Comparison of ENCODE assay signal across 8 cellular contexts in genomic region chr4:18075823-18076433, GRCh38. TPM values are rescaled to one million over a fixed set of nuclear protein-coding genes. Genes with fewer than 3 reads are reported as not detected.
DNase-seq lines count a peak whose midpoint lies in the region; ATAC-seq and TF ChIP-seq lines count a peak whose summit lies in the region.

No MANE protein-coding gene starts in this region.

- no peaks in the 10 kb centered on the region for H3K9me3 ChIP-seq in esophagus muscularis mucosa

- in situ Hi-C loops in G401 (cut with HindIII; ENCODE audit: low sequenced_read_pairs): no loop called here

- 59% methylated on average over 8 of the region's 8 CpGs for WGBS in esophagus muscularis mucosa

- intact Hi-C loops in esophagus muscularis mucosa (cut with DNase I): no loop called here

- no peak for TF ChIP-seq EP300 in esophagus muscularis mucosa (IDR thresholded peaks at IDR 0.05)

- peak; percentile 37 for TF ChIP-seq CTCF in HL-60 (IDR thresholded peaks at IDR 0.05; ENCODE audit: insufficient read depth, low read length)
- TF ChIP-seq CTCF in esophagus muscularis mucosa (IDR thresholded peaks at IDR 0.05): peak in 2 of 3 experiments; percentile 8 to 25

- H3K27ac ChIP-seq in HL-60 (replicated peaks): no peak overlapping the region
- no peak overlapping the region for H3K27ac ChIP-seq in esophagus muscularis mucosa (replicated peaks in 1 of 4)

- H3K27me3 ChIP-seq in HL-60 (ENCODE audit: insufficient read depth, poor library complexity, severe bottlenecking): no peaks in the 10 kb centered on the region
- no peaks in the 10 kb centered on the region for H3K27me3 ChIP-seq in esophagus muscularis mucosa

- peaks cover 0 to 5% (median 0%) of the 10 kb centered on the region in 4 donors for H3K4me1 ChIP-seq in esophagus muscularis mucosa

- no peak for DNase-seq in activated CD4-positive, CD25-positive, alpha-beta regulatory T cell treated with anti-CD3 and anti-CD28 coated beads, Interleukin-2, amount 50 U/mL, for 72 hours
- DNase-seq in HL-60 (ENCODE audit: low read depth in 1 of 2, low spot score in 1 of 2): peak; percentile 39 to 70
- peak; percentile 3 for DNase-seq in T-helper 22 cell (ENCODE audit: low read depth)
- DNase-seq in esophagus muscularis mucosa (ENCODE audit: extremely low spot score): no peak
- DNase-seq in stimulated activated CD4-positive, alpha-beta T cell treated with anti-CD3 and anti-CD28 coated beads, Interleukin-12 subunit alpha, Interleukin-12 subunit beta, amount 100 ng/mL, for 4 hours: peak; percentile 2
- no peak for DNase-seq in G401 (ENCODE audit: low spot score)
- DNase-seq in NCI-H2196 treated with DMSO at 0.1 percent for 48 hours (lab: John Stamatoyannopoulos, UW; ENCODE audit: unreplicated experiment): no peak

- H3K4me3 ChIP-seq in HL-60 (replicated peaks; ENCODE audit: insufficient read depth, low read length): no peak overlapping the region
- no peak overlapping the region for H3K4me3 ChIP-seq in esophagus muscularis mucosa

- H3K36me3 ChIP-seq in esophagus muscularis mucosa: no peaks in the 10 kb centered on the region

- no peak for TF ChIP-seq POLR2A in esophagus muscularis mucosa (IDR thresholded peaks at IDR 0.05; ENCODE audit: low read depth)

- ATAC-seq in activated CD4-positive, CD25-positive, alpha-beta regulatory T cell treated with anti-CD3 and anti-CD28 coated beads, Interleukin-2, amount 50 U/mL, for 24 hours: peak; percentile 38 to 45

RNA-seq across cellular contexts. Expression of gene LCORL, which starts 54.4 kb away (rescaled TPM):
- total RNA-seq in esophagus muscularis mucosa: 10 to 100 TPM in 2 of 4 donors, 1 to 10 TPM in 2; 7.6 to 14.1 (median 11.5) TPM
- 13.7 and 14.5 TPM in 2 replicates for total RNA-seq in G401 (2014; rRNA removed; shearing (Covaris generic))

Comparison
In these comparisons a context has a peak if more than half of its experiments do, and no peak if none do; other contexts are left out.
1. DNase-seq: peak in HL-60 (2 of 2), T-helper 22 cell (single experiment) and stimulated activated CD4-positive, alpha-beta T cell treated with anti-CD3 and anti-CD28 coated beads, Interleukin-12 subunit alpha, Interleukin-12 subunit beta, amount 100 ng/mL, for 4 hours (single experiment); none in activated CD4-positive, CD25-positive, alpha-beta regulatory T cell treated with anti-CD3 and anti-CD28 coated beads, Interleukin-2, amount 50 U/mL, for 72 hours (single experiment), esophagus muscularis mucosa (single experiment), G401 (single experiment) and NCI-H2196 treated with DMSO at 0.1 percent for 48 hours (single experiment).